In genomic region chr2:110853516-110853915, GRCh38 we compare ENCODE assay signal across 8 cellular contexts.
DNase-seq lines count a peak whose midpoint lies in the region; ATAC-seq and TF ChIP-seq lines count a peak whose summit lies in the region.

No MANE protein-coding gene starts in this region.

- no peak for ATAC-seq in GM19035 (IDR thresholded peaks at IDR 0.05; ENCODE audit: unreplicated experiment)

- peaks cover 12% of the 10 kb centered on the region for H3K27me3 ChIP-seq in AG04450 (ENCODE audit: control insufficient read depth, insufficient read depth, low read length)
- peaks cover 95% of the 10 kb centered on the region for H3K27me3 ChIP-seq in OCI-LY3 (ENCODE audit: low read depth, low read length)

- H3K9me3 ChIP-seq in AG04450 (ENCODE audit: control insufficient read depth, insufficient read depth, low read length): no peaks in the 10 kb centered on the region
- peaks cover 3% of the 10 kb centered on the region; the same call in 1 of the 2 replicates for H3K9me3 ChIP-seq in OCI-LY3 (ENCODE audit: insufficient read depth, low read length)

- POLR2A ChIA-PET in AG04450 (lab: Yijun Ruan, JAX): no interaction called here

- H3K4me1 ChIP-seq in OCI-LY3 (ENCODE audit: low read length): peaks cover 11% of the 10 kb centered on the region

- CTCF ChIA-PET in AG04450 (lab: Charles Lee): interaction anchor here (1.0 to 1.6 kb wide), 6 partner anchors 8 to 34 kb away, joined by 3 to 11 read pairs (median 4); no protein-coding TSS in a partner anchor

- no peak overlapping the region for H3K9ac ChIP-seq in OCI-LY3 (ENCODE audit: low read length)

- peak; percentile 62 for TF ChIP-seq CTCF in AG04450 (IDR thresholded peaks at IDR 0.05; ENCODE audit: low read depth, low read length)
- peak; percentile 71 for TF ChIP-seq CTCF in GM12865 (IDR thresholded peaks at IDR 0.05; ENCODE audit: insufficient read depth, low read depth, low read length, missing control alignments)
- peak; percentile 71 for TF ChIP-seq CTCF in OCI-LY3 (IDR thresholded peaks at IDR 0.05; ENCODE audit: low read depth, low read length)

- DNase-seq in AG04450 (ENCODE audit: low read depth, low spot score) (no peak), GM12865 (ENCODE audit: low read depth) (peak; percentile 70), iris pigment epithelial cell (ENCODE audit: low read depth) (peak; percentile 36), foreskin melanocyte (no peak)
- DNase-seq in activated gamma-delta T cell treated with anti-CD3 and anti-CD28 coated beads, Interleukin-2, amount 50 U/mL, for 16 hours (ENCODE audit: low read depth): peak; percentile 48
- peak; percentile 51 for DNase-seq in stimulated activated naive CD4-positive, alpha-beta T cell treated with Interleukin-2 at 50 U/mL for 16 hours (lab: John Stamatoyannopoulos, UW)

- H4K20me1 ChIP-seq in OCI-LY3 (ENCODE audit: insufficient read depth, low read length): peaks cover 16% of the 10 kb centered on the region; the same call in 1 of the 2 replicates

- no peak overlapping the region for H3K4me3 ChIP-seq in AG04450 (ENCODE audit: low read depth, low read length)
- H3K4me3 ChIP-seq in GM12865 (ENCODE audit: low read depth, low read length): no peak overlapping the region
- H3K4me3 ChIP-seq in OCI-LY3 (ENCODE audit: low read length): no peak overlapping the region

- no peak overlapping the region for H3K4me2 ChIP-seq in OCI-LY3 (ENCODE audit: low read length)

- no peak overlapping the region for H2AFZ ChIP-seq in OCI-LY3 (ENCODE audit: low read depth, low read length)

- H3K79me2 ChIP-seq in OCI-LY3 (ENCODE audit: low read length): no peaks in the 10 kb centered on the region

- no peaks in the 10 kb centered on the region for H3K36me3 ChIP-seq in OCI-LY3 (replicated peaks; ENCODE audit: low read depth, low read length)

- H3K27ac ChIP-seq in AG04450 (ENCODE audit: low read depth, low read length) (no peak overlapping the region), OCI-LY3 (ENCODE audit: low read length) (no peak overlapping the region)

Comparison
In these comparisons a context has a peak if more than half of its experiments do, and no peak if none do; other contexts are left out.
1. DNase-seq: peak in GM12865 (single experiment), activated gamma-delta T cell treated with anti-CD3 and anti-CD28 coated beads, Interleukin-2, amount 50 U/mL, for 16 hours (single experiment), iris pigment epithelial cell (single experiment) and stimulated activated naive CD4-positive, alpha-beta T cell treated with Interleukin-2 at 50 U/mL for 16 hours (single experiment); none in AG04450 (single experiment) and foreskin melanocyte (single experiment).
2. Peak in every context shown above with its lines, with median percentiles within 50 percentile points of each other: CTCF ChIP-seq.